In the genomic region with DNA sequence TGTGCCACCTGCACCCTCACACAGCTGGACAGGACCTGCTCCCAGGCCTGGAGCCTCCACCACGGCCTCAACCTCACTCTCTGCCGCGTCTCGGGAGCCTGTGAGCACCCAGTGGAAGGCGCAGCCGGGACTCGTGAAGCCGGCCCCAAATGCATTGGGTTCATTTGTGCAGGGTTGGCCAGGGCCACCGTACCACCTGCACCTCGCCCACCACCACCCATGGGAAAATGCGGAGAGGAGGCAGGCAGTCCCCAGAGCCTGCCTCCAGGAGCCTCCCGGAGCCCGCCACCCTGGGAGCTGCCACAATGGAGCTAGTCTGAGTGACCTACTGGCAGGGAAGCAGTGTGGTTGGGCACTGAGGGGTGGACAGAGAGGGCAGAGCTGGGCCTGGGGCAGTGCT, we compare ENCODE assay signal across 25 cellular contexts.
"Had no signal": no experiment of that assay in that cellular context is flagged by ENCODE, and none has a peak within 500 bp of the region (broad histone marks: within the 10 kb centered on the region; RNA-seq: fewer than 3 reads in every experiment).

No MANE protein-coding gene starts in this region.

- H3K4me1 Mint-ChIP-seq: central memory CD8-positive, alpha-beta T cell had no signal

- H3K36me3 ChIP-seq: colonic mucosa, right atrium auricular region, suprapubic skin, transverse colon, upper lobe of right lung, uterus had no signal

- H3K9me3 ChIP-seq: colonic mucosa, mucosa of descending colon, right atrium auricular region, suprapubic skin, transverse colon, upper lobe of right lung, uterus had no signal

- H3K9me3 Mint-ChIP-seq: central memory CD8-positive, alpha-beta T cell; memory B cell; mesothelial cell of epicardium; naive thymus-derived CD4-positive, alpha-beta T cell; stimulated activated naive CD8-positive, alpha-beta T cell treated with anti-CD3 and anti-CD28 coated beads, Interleukin-15, amount 100 ng/mL, for 72 hours had no signal

- H3K27ac Mint-ChIP-seq: memory B cell; mesothelial cell of epicardium; naive thymus-derived CD4-positive, alpha-beta T cell; progenitor cell of endocrine pancreas had no signal

- DNase-seq: colonic mucosa; effector memory CD4-positive, alpha-beta T cell; head of caudate nucleus; kidney; mucosa of descending colon; naive thymus-derived CD4-positive, alpha-beta T cell; small intestine; stimulated activated CD4-positive, alpha-beta T cell treated with anti-CD3 and anti-CD28 coated beads, Interleukin-12 subunit alpha, Interleukin-12 subunit beta, amount 100 ng/mL, for 4 hours; stimulated activated CD4-positive, alpha-beta T cell treated with anti-CD3 and anti-CD28 coated beads, Interleukin-1b, Interleukin-23, amount 100 ng/mL, for 48 hours; stimulated activated CD4-positive, alpha-beta T cell treated with anti-CD3 and anti-CD28 coated beads, Interleukin-4, amount 100 ng/mL, for 1 hour; stimulated activated CD8-positive, alpha-beta memory T cell treated with anti-CD3 and anti-CD28 coated beads, Interleukin-4, amount 100 ng/mL, for 48 hours; stimulated activated naive CD4-positive, alpha-beta T cell; stimulated activated naive CD8-positive, alpha-beta T cell treated with anti-CD3 and anti-CD28 coated beads, Interleukin-15, amount 100 ng/mL, for 72 hours; upper lobe of right lung had no signal

- H3K27ac ChIP-seq: colonic mucosa, parathyroid adenoma, right atrium auricular region, suprapubic skin, upper lobe of right lung had no signal

- H3K9ac ChIP-seq: parathyroid adenoma had no signal

- H3K27me3 Mint-ChIP-seq: central memory CD8-positive, alpha-beta T cell; stimulated activated naive CD8-positive, alpha-beta T cell treated with anti-CD3 and anti-CD28 coated beads, Interleukin-15, amount 100 ng/mL, for 72 hours had no signal

- H3K4me1 ChIP-seq: colonic mucosa, parathyroid adenoma had no signal

- H3K36me3 Mint-ChIP-seq: memory B cell; mesothelial cell of epicardium; naive thymus-derived CD4-positive, alpha-beta T cell had no signal

- ATAC-seq: left lobe of liver; mucosa of descending colon; naive thymus-derived CD4-positive, alpha-beta T cell; stimulated activated naive CD8-positive, alpha-beta T cell treated with anti-CD3 and anti-CD28 coated beads, Interleukin-15, amount 100 ng/mL, for 72 hours; upper lobe of right lung had no signal

- H3K4me3 Mint-ChIP-seq: central memory CD8-positive, alpha-beta T cell; memory B cell; mesothelial cell of epicardium; naive thymus-derived CD4-positive, alpha-beta T cell; stimulated activated naive CD8-positive, alpha-beta T cell treated with anti-CD3 and anti-CD28 coated beads, Interleukin-15, amount 100 ng/mL, for 72 hours had no signal

- H2AFZ ChIP-seq: parathyroid adenoma had no signal

- H3K4me3 ChIP-seq: colonic mucosa, lung, mucosa of descending colon, right atrium auricular region, suprapubic skin, transverse colon, upper lobe of right lung, uterus had no signal

- H3K27me3 ChIP-seq: colonic mucosa, right atrium auricular region, suprapubic skin, transverse colon, upper lobe of right lung, uterus had no signal
